ENCODE assay signal across 1 cellular context in genomic region chr15:64521726-64522164, GRCh38.
TF ChIP-seq lines count a peak whose summit lies in the region.

No MANE protein-coding gene starts in this region.

TF ChIP-seq in GM23338, 12 proteins besides CTCF, POLR2A, EP300 and RAD21 (continued from another document):
- TF ChIP-seq ZNF462 (CRISPR knock-in tag; IDR thresholded peaks at IDR 0.05): no peak
- no peak for TF ChIP-seq CREB1 (CRISPR knock-in tag; IDR thresholded peaks at IDR 0.05; ENCODE audit: low read depth)
- TF ChIP-seq JUNB (IDR thresholded peaks at IDR 0.05; ENCODE audit: unreplicated experiment): no peak
- no peak for TF ChIP-seq REST (IDR thresholded peaks at IDR 0.05; ENCODE audit: unreplicated experiment)
- no peak for TF ChIP-seq NANOG (IDR thresholded peaks at IDR 0.05; ENCODE audit: borderline replicate concordance)
- no peak for TF ChIP-seq ZNF114 (CRISPR knock-in tag; IDR thresholded peaks at IDR 0.05)
- TF ChIP-seq ETS1 (IDR thresholded peaks at IDR 0.05): no peak
- no peak for TF ChIP-seq EZH2phosphoT487 (IDR thresholded peaks at IDR 0.05; ENCODE audit: unreplicated experiment)
